Comparison of ENCODE assay signal across 3 cellular contexts in the genomic region with DNA sequence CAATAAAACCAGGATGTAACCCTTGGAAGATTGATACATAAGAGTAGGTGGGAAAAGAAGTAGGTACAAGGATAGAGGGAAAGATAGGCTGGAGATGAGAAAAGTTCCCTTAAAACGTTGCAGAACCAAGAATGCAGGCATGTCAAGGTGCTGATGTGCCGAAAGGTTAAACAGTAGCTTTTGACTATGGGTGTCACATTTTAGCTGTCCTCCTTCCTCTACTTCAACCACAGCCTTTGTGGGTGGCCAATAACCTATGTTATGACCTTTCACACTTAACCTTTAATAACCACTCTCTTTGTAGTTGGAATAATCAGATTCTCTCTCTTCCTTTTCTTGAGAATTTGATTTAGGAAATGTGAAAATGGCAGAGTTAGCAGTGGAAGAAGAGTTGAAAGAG.
"Had no signal": no experiment of that assay in that cellular context is flagged by ENCODE, and none has a peak within 500 bp of the region (broad histone marks: within the 10 kb centered on the region; RNA-seq: fewer than 3 reads in every experiment).

No MANE protein-coding gene starts in this region.

- ATAC-seq: GM12878 had no signal

- DNase-seq: GDM1, GF-D8 had no signal
